1 cellular context compared by ENCODE assay signal in genomic region chr6:109447087-109447486, GRCh38.
TF ChIP-seq lines count a peak whose summit lies in the region.

No MANE protein-coding gene starts in this region.

TF ChIP-seq in HepG2, 621 proteins besides CTCF, POLR2A, EP300 and RAD21:
- TF ChIP-seq AGO2 (optimal IDR thresholded peaks at IDR 0.05; ENCODE audit: low read depth, low read length) (peak; percentile 38), ZNF557 (CRISPR knock-in tag; IDR thresholded peaks at IDR 0.05) (no peak)
